In the genomic region with DNA sequence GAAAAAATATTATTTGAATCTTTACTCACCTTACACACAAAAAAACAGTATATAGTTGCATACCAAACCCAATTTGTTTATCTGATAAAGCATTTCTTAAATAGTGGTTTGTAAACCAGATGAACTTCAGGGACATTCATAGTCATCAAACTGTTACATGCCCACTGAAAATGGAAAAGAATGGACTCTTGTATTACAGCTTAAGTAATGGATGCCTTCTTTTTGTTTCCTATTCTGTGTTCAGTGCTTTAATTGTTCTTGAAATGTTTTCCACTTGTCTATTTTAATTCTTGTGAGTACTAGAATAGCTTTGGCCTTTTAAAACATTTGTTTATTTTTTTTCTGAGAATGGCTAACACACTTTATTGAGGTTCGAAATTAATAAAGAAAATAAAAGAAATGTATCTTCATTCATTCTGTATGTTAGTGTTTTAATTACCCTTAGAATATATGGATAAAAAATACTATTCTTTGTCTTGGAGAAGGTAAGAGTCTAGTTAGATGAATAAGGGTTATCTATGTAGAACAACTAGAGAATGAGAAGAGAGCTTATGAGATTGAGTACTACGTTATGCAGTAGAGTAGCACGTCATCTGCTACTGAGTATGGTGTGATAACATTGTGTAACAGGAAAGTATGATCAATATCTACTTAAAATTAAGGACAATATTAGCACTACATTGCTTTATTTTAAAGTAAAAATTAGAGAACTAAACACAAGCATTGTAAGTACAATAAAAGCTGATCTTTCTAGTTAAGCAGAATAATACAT, we compare ENCODE assay signal across 28 cellular contexts. TPM values are rescaled to one million over a fixed set of nuclear protein-coding genes. Genes with fewer than 3 reads are reported as not detected.
DNase-seq lines count a peak whose midpoint lies in the region; ATAC-seq and TF ChIP-seq lines count a peak whose summit lies in the region.
"Had no signal": no experiment of that assay in that cellular context is flagged by ENCODE, and none has a peak within 500 bp of the region (broad histone marks: within the 10 kb centered on the region; RNA-seq: fewer than 3 reads in every experiment).

No MANE protein-coding gene starts in this region.

- CTCF ChIA-PET in A673 (lab: Charles Lee): no interaction called here

- peaks cover 91% of the 10 kb centered on the region for H3K4me1 ChIP-seq in A673 (ENCODE audit: insufficient read depth, low read length, poor library complexity, severe bottlenecking)
- H3K4me1 ChIP-seq: prostate gland had no signal

- in situ Hi-C loops in SK-MEL-5 (cut with HindIII; ENCODE audit: low pct_unique_long_range_greater_than_20kb, low sequenced_read_pairs): no loop called here

- no peaks in the 10 kb centered on the region for H3K9me3 ChIP-seq in A673 (ENCODE audit: low read depth, low read length, poor library complexity, severe bottlenecking)
- H3K9me3 ChIP-seq: heart left ventricle, MG63, prostate gland, testis had no signal

- intact Hi-C loops in A673 (cut with micrococcal nuclease; ENCODE audit: unreplicated experiment): loop anchor here (10.0 kb wide), 1 partner anchor 1527 kb away; a partner anchor contains a TSS

- ATAC-seq in HG03039 (IDR thresholded peaks at IDR 0.05; ENCODE audit: unreplicated experiment) (no peak), HG03460 (IDR thresholded peaks at IDR 0.05; ENCODE audit: unreplicated experiment) (no peak), HG02885 (IDR thresholded peaks at IDR 0.05; ENCODE audit: poor library complexity, unreplicated experiment) (no peak), HG02981 (IDR thresholded peaks at IDR 0.05; ENCODE audit: unreplicated experiment) (no peak)
- ATAC-seq: activated T-cell treated with anti-CD3 and anti-CD28 coated beads, Interleukin-2, amount 50 U/mL, for 4 hours; CD8-positive, alpha-beta T cell; heart left ventricle; Right ventricle myocardium inferior; sciatic nerve; stimulated activated memory B cell treated with anti-CD40 and anti-IgM and Interleukin-4, amounts not matched to agents 10 μg/mL and 1 μg/mL and 100 μg/mL, for 72 hours had no signal

- DNase-seq in A673 (ENCODE audit: low spot score): no peak
- peak; percentile 58 for DNase-seq in SK-MEL-5 (ENCODE audit: low read depth, low spot score)
- DNase-seq in foreskin melanocyte: peak; percentile 79
- peak; percentile 88 for DNase-seq in pons (ENCODE audit: low spot score)
- DNase-seq: activated B cell treated with CpG ODN at 0.5 μM for 24 hours; activated CD4-positive, alpha-beta T cell treated with anti-CD3 and anti-CD28 coated beads, Interleukin-2, amount 50 U/mL, for 1 hour; activated gamma-delta T cell treated with Interleukin-2 at 50 U/mL for 16 hours; activated T-cell treated with anti-CD3 and anti-CD28 coated beads, Interleukin-2, amount 50 U/mL, for 4 hours; CD8-positive, alpha-beta T cell; cerebellar nuclear complex; DMS 273 treated with DMSO at 0.1 percent for 48 hours; heart left ventricle; mammary epithelial cell; MG63; NCI-H146; NCI-H524 treated with DMSO at 0.1 percent for 48 hours; PC-9; stimulated activated CD4-positive, alpha-beta T cell treated with anti-CD3 and anti-CD28 coated beads, Interleukin-4, amount 100 ng/mL, for 24 hours; T1000; testis had no signal

- peak overlapping the region; percentile 8 for H3K4me3 ChIP-seq in A673 (ENCODE audit: low read depth, low read length, poor library complexity, severe bottlenecking)
- H3K4me3 ChIP-seq: heart left ventricle, MG63, PC-9, prostate gland, testis had no signal

- H3K27ac ChIP-seq in A673 (ENCODE audit: low read depth, low read length, poor library complexity, severe bottlenecking): peak overlapping the region; percentile 9
- H3K27ac ChIP-seq: PC-9, prostate gland had no signal

- H3K27me3 ChIP-seq in A673 (replicated peaks; ENCODE audit: insufficient read depth, low read depth, low read length, poor library complexity): no peaks in the 10 kb centered on the region
- H3K27me3 ChIP-seq: heart left ventricle, MG63, testis had no signal

- BruUV-seq in A673 (replicated peaks; lab: Mats Ljungman, UMichigan): no TSS peak

- TF ChIP-seq CTCF in A673 (conservative IDR thresholded peaks at IDR 0.05; ENCODE audit: low read depth, low read length): no peak

- POLR2A ChIA-PET in A673 (lab: Charles Lee; ENCODE audit: low non-redundant PET): no interaction called here

- H3K36me3 ChIP-seq in A673 (ENCODE audit: insufficient read depth, low read length, poor library complexity, severe bottlenecking): peaks cover 100% of the 10 kb centered on the region
- H3K36me3 ChIP-seq: MG63, prostate gland had no signal

RNA-seq across cellular contexts. Expression of a gene that starts 9.9 kb away (rescaled TPM):
- total RNA-seq in A673 (2021): 75.5 and 80.1 TPM in 2 replicates
- total RNA-seq in SK-MEL-5 (2014; rRNA removed; shearing (Covaris generic)): 21.2 and 22.1 TPM in 2 replicates
- 28.3 and 40.0 TPM in 2 replicates for polyA plus RNA-seq in SK-MEL-5 (2015; cell fraction: cytosol; rRNA removed)
- polyA plus RNA-seq in SK-MEL-5 (2015; cell fraction: nucleus; rRNA removed): 93.4 and 119 TPM in 2 replicates
